Comparison of ENCODE assay signal across 1 cellular context in genomic region chr4:139177049-139177887, GRCh38.
TF ChIP-seq lines count a peak whose summit lies in the region.

ELF2 (minus strand) TSS chr4:139177218; CDS start chr4:139137701, 39,517 bp downstream.

TF ChIP-seq in HEK293, 187 proteins besides CTCF, POLR2A, EP300 and RAD21 (continued from another document and continues in another):
- peak; percentile 91 for TF ChIP-seq PATZ1 (tag by site-specific recombination; IDR thresholded peaks at IDR 0.05)
- TF ChIP-seq ZSCAN23 (tag by site-specific recombination; IDR thresholded peaks at IDR 0.05), result no peak
- peak; percentile 28; the same call in 1 of the 2 replicates for TF ChIP-seq ZNF2 (tag by site-specific recombination; IDR thresholded peaks at IDR 0.05)
- TF ChIP-seq ZBTB11 (tag by site-specific recombination; conservative IDR thresholded peaks at IDR 0.05; ENCODE audit: low read depth), result 0 out of 2 replicates have a peak, but pooled peaks have one; percentile 16
- TF ChIP-seq GLI4 (tag by site-specific recombination; IDR thresholded peaks at IDR 0.05), result no peak
- TF ChIP-seq ZNF791 (tag by site-specific recombination; IDR thresholded peaks at IDR 0.05), result no peak
- no peak for TF ChIP-seq SETDB1 (IDR thresholded peaks at IDR 0.05; ENCODE audit: insufficient read length, low read length)
- TF ChIP-seq ZNF473 (tag by site-specific recombination; IDR thresholded peaks at IDR 0.05), result no peak
- TF ChIP-seq ZNF366 (tag by site-specific recombination; conservative IDR thresholded peaks at IDR 0.05), result peak; percentile 53; the same call in 1 of the 2 replicates
- TF ChIP-seq FEZF1 (tag by site-specific recombination; IDR thresholded peaks at IDR 0.05), result peak; percentile 49; the same call in 1 of the 2 replicates
- TF ChIP-seq ZNF747 (tag by site-specific recombination; IDR thresholded peaks at IDR 0.05), result no peak
- TF ChIP-seq KLF9 (tag by site-specific recombination; IDR thresholded peaks at IDR 0.05; ENCODE audit: low read depth), result peak; percentile 84
- peak; percentile 35 for TF ChIP-seq ZNF629 (tag by site-specific recombination; IDR thresholded peaks at IDR 0.05)
- TF ChIP-seq ZNF776 (tag by site-specific recombination; IDR thresholded peaks at IDR 0.05; ENCODE audit: borderline replicate concordance), result no peak
- 0 out of 2 replicates have a peak, but pooled peaks have one; percentile 44 for TF ChIP-seq ZNF639 (tag by site-specific recombination; IDR thresholded peaks at IDR 0.05)
- TF ChIP-seq ZNF274 (IDR thresholded peaks at IDR 0.05; ENCODE audit: low read length), result no peak
- no peak for TF ChIP-seq ZNF274 (tag by site-specific recombination; IDR thresholded peaks at IDR 0.05; ENCODE audit: borderline replicate concordance)
- TF ChIP-seq ZNF169 (tag by site-specific recombination; IDR thresholded peaks at IDR 0.05), result no peak
- no peak; the same call in 1 of the 2 replicates for TF ChIP-seq ZNF777 (tag by site-specific recombination; IDR thresholded peaks at IDR 0.05; ENCODE audit: borderline replicate concordance)
- peak; percentile 94 for TF ChIP-seq ZNF121 (tag by site-specific recombination; IDR thresholded peaks at IDR 0.05)
- no peak for TF ChIP-seq ZNF280C (tag by site-specific recombination; IDR thresholded peaks at IDR 0.05)
- peak; percentile 44; the same call in 1 of the 2 replicates for TF ChIP-seq ZBTB48 (tag by site-specific recombination; IDR thresholded peaks at IDR 0.05)
- no peak for TF ChIP-seq ZNF354C (tag by site-specific recombination; IDR thresholded peaks at IDR 0.05; ENCODE audit: borderline replicate concordance, low read depth)
- no peak for TF ChIP-seq ZNF248 (tag by site-specific recombination; IDR thresholded peaks at IDR 0.05)
- TF ChIP-seq SALL2 (tag by site-specific recombination; IDR thresholded peaks at IDR 0.05; ENCODE audit: borderline replicate concordance), result no peak
- TF ChIP-seq ZIC2 (tag by site-specific recombination; IDR thresholded peaks at IDR 0.05), result peak; percentile 70
- no peak for TF ChIP-seq TCF7L2 (IDR thresholded peaks at IDR 0.05; ENCODE audit: borderline replicate concordance, low read depth, low read length)
- peak; percentile 91 for TF ChIP-seq ZNF18 (tag by site-specific recombination; IDR thresholded peaks at IDR 0.05)
- TF ChIP-seq BCL11A (tag by site-specific recombination; IDR thresholded peaks at IDR 0.05; ENCODE audit: low read depth), result peak; percentile 37; the same call in 1 of the 2 replicates
- peak; percentile 23; the same call in 1 of the 2 replicates for TF ChIP-seq ZNF600 (tag by site-specific recombination; IDR thresholded peaks at IDR 0.05)
- no peak for TF ChIP-seq ATF2 (tag by site-specific recombination; IDR thresholded peaks at IDR 0.05; ENCODE audit: low read depth)
- peak; percentile 71; the same call in 1 of the 2 replicates for TF ChIP-seq ZNF391 (tag by site-specific recombination; IDR thresholded peaks at IDR 0.05; ENCODE audit: borderline replicate concordance, low read depth)
- peak; percentile 76 for TF ChIP-seq GLIS1 (tag by site-specific recombination; IDR thresholded peaks at IDR 0.05)
- TF ChIP-seq ZBTB7A (tag by site-specific recombination; IDR thresholded peaks at IDR 0.05; ENCODE audit: low read depth), result peak; percentile 29; the same call in 1 of the 2 replicates
- peak; percentile 81 for TF ChIP-seq HIC1 (tag by site-specific recombination; IDR thresholded peaks at IDR 0.05)
- TF ChIP-seq ZNF394 (tag by site-specific recombination; IDR thresholded peaks at IDR 0.05; ENCODE audit: borderline replicate concordance), result no peak
- TF ChIP-seq ZBTB6 (tag by site-specific recombination; IDR thresholded peaks at IDR 0.05), result no peak
- peak; percentile 70 for TF ChIP-seq KLF1 (tag by site-specific recombination; IDR thresholded peaks at IDR 0.05)
- TF ChIP-seq ZNF174 (tag by site-specific recombination; IDR thresholded peaks at IDR 0.05), result no peak
- peak; percentile 79 for TF ChIP-seq SP7 (tag by site-specific recombination; IDR thresholded peaks at IDR 0.05)
- TF ChIP-seq ZNF701 (tag by site-specific recombination; IDR thresholded peaks at IDR 0.05), result no peak
- TF ChIP-seq ZFHX2 (tag by site-specific recombination; conservative IDR thresholded peaks at IDR 0.05), result peak; percentile 75
- TF ChIP-seq ZNF76 (tag by site-specific recombination; IDR thresholded peaks at IDR 0.05; ENCODE audit: borderline replicate concordance, low read depth), result peak; percentile 33; the same call in 1 of the 2 replicates
- peak; percentile 71 for TF ChIP-seq PRDM4 (tag by site-specific recombination; IDR thresholded peaks at IDR 0.05)
- TF ChIP-seq ZNF324 (tag by site-specific recombination; IDR thresholded peaks at IDR 0.05), result peak; percentile 51; the same call in 1 of the 2 replicates
- no peak for TF ChIP-seq YY2 (tag by site-specific recombination; IDR thresholded peaks at IDR 0.05)
